Comparison of ENCODE assay signal across 35 cellular contexts in the genomic region with DNA sequence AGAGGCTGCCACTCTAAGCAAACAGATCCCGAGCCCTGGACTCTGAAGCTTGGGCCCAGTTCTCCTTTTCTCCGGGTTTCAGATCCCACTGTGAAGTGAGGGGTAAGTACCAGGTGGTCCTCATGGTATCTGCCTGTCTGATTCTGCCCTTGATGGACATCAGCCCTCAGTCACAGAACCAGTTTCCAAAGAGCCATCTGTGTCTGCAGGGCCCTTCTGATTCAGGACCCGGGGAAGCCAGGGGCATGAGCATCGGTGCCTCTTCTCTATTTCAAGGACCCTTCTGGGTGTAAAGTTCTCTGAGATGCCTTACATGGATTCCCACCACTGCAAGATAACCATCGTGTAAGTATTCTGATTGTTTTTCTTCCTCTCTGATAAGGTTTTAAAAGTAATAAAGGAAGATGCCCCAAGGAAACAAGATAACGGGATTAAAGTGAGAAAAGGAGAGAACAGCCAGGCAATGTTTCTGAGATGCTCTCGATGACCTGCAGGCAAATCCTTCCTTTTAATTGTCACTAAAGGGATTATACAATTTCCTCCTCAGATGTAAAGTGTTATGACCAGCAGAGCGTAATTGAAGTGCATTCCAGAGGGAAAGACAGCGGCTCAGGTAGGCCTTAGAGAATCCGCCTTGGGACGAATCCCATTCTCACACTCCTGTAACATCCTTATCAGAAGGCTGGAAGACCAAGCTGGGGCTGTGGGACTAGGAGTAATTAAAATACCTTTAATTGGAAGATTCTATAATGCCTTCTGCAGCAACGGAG.
"Had no signal": no experiment of that assay in that cellular context is flagged by ENCODE, and none has a peak within 500 bp of the region (broad histone marks: within the 10 kb centered on the region; RNA-seq: fewer than 3 reads in every experiment).

No MANE protein-coding gene starts in this region.

- ATAC-seq: activated CD8-positive, alpha-beta T cell treated with anti-CD3 and anti-CD28 coated beads for 36 hours; activated naive CD4-positive, alpha-beta T cell treated with anti-CD3 and anti-CD28 coated beads, Interleukin-2, amount 50 U/mL, for 72 hours; activated T-cell treated with anti-CD3 and anti-CD28 coated beads, Interleukin-2, amount 50 U/mL, for 4 hours; activated T-cell treated with anti-CD3 and anti-CD28 coated beads, Interleukin-2, amount 50 U/mL, for 72 hours; activated T-helper 17 cell treated with anti-CD3 and anti-CD28 coated beads, Interleukin-2, amount 50 U/mL, for 72 hours; body of pancreas had no signal

- H3K4me3 Mint-ChIP-seq: activated B cell treated with CpG ODN at 0.5 μM for 24 hours; activated CD4-positive, alpha-beta memory T cell treated with anti-CD3 and anti-CD28 coated beads for 36 hours; activated CD4-positive, alpha-beta T cell treated with anti-CD3 and anti-CD28 coated beads, Interleukin-2, amount 10 ng/mL, durations not matched to agents 24 days and 14 days; activated CD8-positive, alpha-beta T cell treated with anti-CD3 and anti-CD28 coated beads for 36 hours; activated naive CD4-positive, alpha-beta T cell treated with anti-CD3 and anti-CD28 coated beads for 36 hours; activated naive CD8-positive, alpha-beta T cell treated with anti-CD3 and anti-CD28 coated beads for 36 hours; activated T-cell treated with anti-CD3 and anti-CD28 coated beads, Interleukin-2, amount 50 U/mL, for 4 hours; activated T-cell treated with anti-CD3 and anti-CD28 coated beads, Interleukin-2, amount 50 U/mL, for 72 hours; activated T-helper 1 cell treated with anti-CD3 and anti-CD28 coated beads, Interleukin-12 subunit alpha, Interleukin-12 subunit beta, Interleukin-2, Interleukin-4 antibody, amounts not matched to agents 30 ng/mL and 10 ng/mL and 1 ng/mL, durations not matched to agents 14 hours and 24 hours and 36 hours; activated T-helper 17 cell treated with anti-CD3 and anti-CD28 coated beads, Interleukin-2, amount 50 U/mL, for 72 hours; T-helper 1 cell treated with Interleukin-12 subunit alpha and Interleukin-12 subunit beta and Interleukin-4 antibody, amounts not matched to agents 30 μg/mL and 1 μg/mL, for 36 hours; T-helper 2 cell treated with Interferon-gamma antibody and Interleukin-4, amounts not matched to agents 5 μg/mL and 100 μg/mL, for 36 hours had no signal

- H3K27me3 ChIP-seq: adrenal gland, body of pancreas, brain microvascular endothelial cell had no signal

- H3K27ac Mint-ChIP-seq: activated B cell treated with CpG ODN at 0.5 μM for 24 hours; activated CD4-positive, alpha-beta memory T cell treated with anti-CD3 and anti-CD28 coated beads for 36 hours; activated CD4-positive, alpha-beta T cell treated with anti-CD3 and anti-CD28 coated beads, Interleukin-2, amount 10 ng/mL, durations not matched to agents 24 days and 14 days; activated CD8-positive, alpha-beta T cell treated with anti-CD3 and anti-CD28 coated beads for 36 hours; activated naive CD4-positive, alpha-beta T cell treated with anti-CD3 and anti-CD28 coated beads for 36 hours; activated naive CD4-positive, alpha-beta T cell treated with anti-CD3 and anti-CD28 coated beads, Interleukin-2, amount 50 U/mL, for 72 hours; activated naive CD8-positive, alpha-beta T cell treated with anti-CD3 and anti-CD28 coated beads for 36 hours; activated T-cell treated with anti-CD3 and anti-CD28 coated beads, Interleukin-2, amount 50 U/mL, for 72 hours; activated T-helper 1 cell treated with anti-CD3 and anti-CD28 coated beads, Interleukin-12 subunit alpha, Interleukin-12 subunit beta, Interleukin-2, Interleukin-4 antibody, amounts not matched to agents 30 ng/mL and 10 ng/mL and 1 ng/mL, durations not matched to agents 14 hours and 24 hours and 36 hours; activated T-helper 17 cell treated with anti-CD3 and anti-CD28 coated beads, Interleukin-2, amount 50 U/mL, for 72 hours; T-helper 1 cell treated with Interleukin-12 subunit alpha and Interleukin-12 subunit beta and Interleukin-4 antibody, amounts not matched to agents 30 μg/mL and 1 μg/mL, for 36 hours; T-helper 2 cell treated with Interferon-gamma antibody and Interleukin-4, amounts not matched to agents 5 μg/mL and 100 μg/mL, for 36 hours had no signal

- DNase-seq: activated B cell treated with CpG ODN at 0.5 μM for 24 hours; activated CD4-positive, alpha-beta memory T cell treated with anti-CD3 and anti-CD28 coated beads for 36 hours; activated CD4-positive, alpha-beta T cell treated with anti-CD3 and anti-CD28 coated beads for 4 hours; activated CD4-positive, alpha-beta T cell treated with anti-CD3 and anti-CD28 coated beads, Interleukin-2, amount 10 ng/mL, durations not matched to agents 24 days and 14 days; activated CD4-positive, alpha-beta T cell treated with anti-CD3 and anti-CD28 coated beads, Interleukin-2, amount 50 U/mL, for 1 hour; activated CD4-positive, alpha-beta T cell treated with anti-CD3 and anti-CD28 coated beads, Interleukin-2, amount 50 U/mL, for 4 hours; activated CD4-positive, CD25-positive, alpha-beta regulatory T cell treated with anti-CD3 and anti-CD28 coated beads, Interleukin-2, amount 50 U/mL, for 72 hours; activated CD8-positive, alpha-beta memory T cell treated with anti-CD3 and anti-CD28 coated beads, Interleukin-2, amount 50 U/mL, for 4 hours; activated CD8-positive, alpha-beta T cell treated with anti-CD3 and anti-CD28 coated beads for 36 hours; activated effector memory CD4-positive, alpha-beta T cell treated with anti-CD3 and anti-CD28 coated beads, Interleukin-2, amount 50 U/mL, for 16 hours; activated gamma-delta T cell treated with Interleukin-2 at 50 U/mL for 16 hours; activated naive CD4-positive, alpha-beta T cell; activated naive CD4-positive, alpha-beta T cell treated with anti-CD3 and anti-CD28 coated beads for 36 hours; activated naive CD4-positive, alpha-beta T cell treated with anti-CD3 and anti-CD28 coated beads, Interleukin-2, amount 50 U/mL, for 16 hours; activated naive CD8-positive, alpha-beta T cell treated with anti-CD3 and anti-CD28 coated beads for 36 hours; activated T-cell treated with anti-CD3 and anti-CD28 coated beads for 4 hours; activated T-cell treated with anti-CD3 and anti-CD28 coated beads, Interleukin-2, amount 50 U/mL, for 1 hour; activated T-cell treated with anti-CD3 and anti-CD28 coated beads, Interleukin-2, amount 50 U/mL, for 4 hours; activated T-cell treated with anti-CD3 and anti-CD28 coated beads, Interleukin-2, amount 50 U/mL, for 72 hours; amniotic stem cell; aorta; body of pancreas; brain microvascular endothelial cell; central memory CD4-positive, alpha-beta T cell; T-helper 1 cell; T-helper 2 cell; T-helper 9 cell had no signal

- H3K4me3 ChIP-seq: adrenal gland, body of pancreas, breast epithelium had no signal

- H3K27me3 Mint-ChIP-seq: activated CD4-positive, alpha-beta T cell treated with anti-CD3 and anti-CD28 coated beads, Interleukin-2, amount 10 ng/mL, durations not matched to agents 24 days and 14 days; activated CD8-positive, alpha-beta T cell treated with anti-CD3 and anti-CD28 coated beads for 36 hours had no signal

- H3K9me3 ChIP-seq: adrenal gland had no signal

- H3K36me3 ChIP-seq: adrenal gland, brain microvascular endothelial cell, breast epithelium had no signal

- H3K4me1 ChIP-seq: adrenal gland, body of pancreas, breast epithelium had no signal

- H3K36me3 Mint-ChIP-seq: activated CD4-positive, alpha-beta memory T cell treated with anti-CD3 and anti-CD28 coated beads for 36 hours; activated naive CD8-positive, alpha-beta T cell treated with anti-CD3 and anti-CD28 coated beads for 36 hours had no signal

- H3K27ac ChIP-seq: adrenal gland, body of pancreas, brain microvascular endothelial cell, breast epithelium, VCaP had no signal

- H3K9me3 Mint-ChIP-seq: activated T-helper 1 cell treated with anti-CD3 and anti-CD28 coated beads, Interleukin-12 subunit alpha, Interleukin-12 subunit beta, Interleukin-2, Interleukin-4 antibody, amounts not matched to agents 30 ng/mL and 10 ng/mL and 1 ng/mL, durations not matched to agents 14 hours and 24 hours and 36 hours had no signal

- H3K4me1 Mint-ChIP-seq: activated B cell treated with CpG ODN at 0.5 μM for 24 hours; activated CD4-positive, alpha-beta T cell treated with anti-CD3 and anti-CD28 coated beads, Interleukin-2, amount 10 ng/mL, durations not matched to agents 24 days and 14 days; activated naive CD8-positive, alpha-beta T cell treated with anti-CD3 and anti-CD28 coated beads for 36 hours; activated T-helper 17 cell treated with anti-CD3 and anti-CD28 coated beads, Interleukin-2, amount 50 U/mL, for 72 hours had no signal
